Comparison of ENCODE assay signal across 8 cellular contexts in the genomic region with DNA sequence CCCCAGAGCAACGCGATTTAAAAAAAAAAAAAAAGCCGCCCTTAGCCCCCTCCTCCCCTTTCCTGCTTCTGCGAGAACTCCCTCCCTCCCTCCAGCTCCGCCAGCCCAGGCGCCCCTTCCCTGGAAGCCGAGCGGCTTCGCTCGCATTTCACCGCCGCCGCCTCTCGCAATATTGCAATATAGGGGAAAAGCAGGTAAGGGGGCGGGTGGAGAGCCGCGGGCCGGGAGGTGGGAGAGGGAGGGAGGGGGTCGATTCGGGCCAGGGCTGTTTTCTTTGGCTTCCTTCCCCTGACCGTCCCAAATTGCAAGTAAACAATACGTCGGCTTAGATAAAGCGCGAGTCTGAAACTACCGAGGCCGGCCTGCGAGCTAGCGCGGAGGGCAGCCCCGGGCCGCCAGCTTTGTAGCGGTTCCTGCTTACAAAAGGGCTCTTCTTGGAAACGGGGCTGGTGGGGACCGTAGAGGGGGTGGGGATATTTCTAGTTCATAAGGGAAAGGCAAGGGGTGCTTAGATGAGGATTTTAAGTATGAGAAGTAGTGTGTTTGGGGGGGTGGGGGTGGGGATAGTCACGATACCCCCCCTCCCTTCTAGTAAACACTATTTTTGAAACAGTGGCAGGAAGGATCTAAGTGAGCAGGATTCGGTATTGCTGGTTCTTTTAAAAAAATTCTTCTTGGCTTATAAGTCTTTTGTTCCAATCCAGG. TPM values are rescaled to one million over a fixed set of nuclear protein-coding genes. Genes with fewer than 3 reads are reported as not detected.
A peak's percentile ranks its signal among the peaks of the same experiment; 100 is the strongest.
DNase-seq lines count a peak whose midpoint lies in the region; FAIRE-seq and TF ChIP-seq lines count a peak whose summit lies in the region.

No MANE protein-coding gene starts in this region.

- TF ChIP-seq CTCF in WERI-Rb-1 (IDR thresholded peaks at IDR 0.05; ENCODE audit: low read depth, low read length) (no peak), choroid plexus epithelial cell (conservative IDR thresholded peaks at IDR 0.05; ENCODE audit: low read depth, low read length) (no peak), keratinocyte (optimal IDR thresholded peaks at IDR 0.05 in 1 of 3, IDR thresholded peaks at IDR 0.05 in 1 of 3, conservative IDR thresholded peaks at IDR 0.05 in 1 of 3; ENCODE audit: extremely low read depth in 1 of 3, insufficient read depth in 2 of 3, low read length in 3 of 3) (no peak)

- peak overlapping the region; percentile 87 for H3K4me3 ChIP-seq in WERI-Rb-1 (ENCODE audit: low read depth, low read length)
- H3K4me3 ChIP-seq in choroid plexus epithelial cell (ENCODE audit: low read depth, low read length), result peak overlapping the region; percentile 82
- peak overlapping the region; percentile 71 to 92 (median 87) for H3K4me3 ChIP-seq in keratinocyte (ENCODE audit: control insufficient read depth in 2 of 3, extremely low read depth in 1 of 3, insufficient read depth in 2 of 3, low read depth in 1 of 3, low read length in 3 of 3)

- H3K9me3 ChIP-seq in WERI-Rb-1 (ENCODE audit: severe bottlenecking), result no peaks in the 10 kb centered on the region
- no peaks in the 10 kb centered on the region for H3K9me3 ChIP-seq in keratinocyte (ENCODE audit: control insufficient read depth, low read depth, low read length)

- DNase-seq in GM03348 (ENCODE audit: low spot score) (peak; percentile 54), M059J (ENCODE audit: low read depth) (peak; percentile 58), WERI-Rb-1 (peak; percentile 17), choroid plexus epithelial cell (ENCODE audit: low read depth) (peak; percentile 56), keratinocyte (ENCODE audit: low read depth, low spot score) (no peak), GM19238 (ENCODE audit: insufficient read length, low spot score) (no peak), HPDE6-E6E7 (ENCODE audit: extremely low spot score) (no peak)
- DNase-seq in stimulated activated CD4-positive, alpha-beta T cell treated with anti-CD3 and anti-CD28 coated beads, Interleukin-15, amount 100 ng/mL, for 24 hours, result peak; percentile 50

- H3K4me2 ChIP-seq in keratinocyte (ENCODE audit: control insufficient read depth, extremely low read depth, insufficient read depth, low read depth, low read length), result peak overlapping the region; percentile 90

- H2AFZ ChIP-seq in keratinocyte (ENCODE audit: control insufficient read depth, low read length), result peak overlapping the region; percentile 63

- peaks cover 31% of the 10 kb centered on the region for H3K4me1 ChIP-seq in keratinocyte (ENCODE audit: control insufficient read depth, extremely low read depth, insufficient read depth, low read length)

- peaks cover 31% of the 10 kb centered on the region for H3K79me2 ChIP-seq in keratinocyte (ENCODE audit: control insufficient read depth, insufficient read depth, low read length)

- H3K27me3 ChIP-seq in WERI-Rb-1 (ENCODE audit: insufficient read depth, low read depth, severe bottlenecking) (no peaks in the 10 kb centered on the region), keratinocyte (ENCODE audit: control insufficient read depth, extremely low read depth, insufficient read depth, low read length) (no peaks in the 10 kb centered on the region)

- no peaks in the 10 kb centered on the region for H3K9me1 ChIP-seq in keratinocyte (ENCODE audit: control insufficient read depth, extremely low read depth, insufficient read depth, low read length)

- dilution Hi-C loops in keratinocyte (cut with MboI; ENCODE audit: extremely low pct_ligation_motif_present, low sequenced_read_pairs), result no loop called here

- peaks cover 7% of the 10 kb centered on the region for H4K20me1 ChIP-seq in keratinocyte (ENCODE audit: control insufficient read depth, extremely low read depth, insufficient read depth, low read length)

- peak overlapping the region; percentile 89 for H3K9ac ChIP-seq in keratinocyte (ENCODE audit: control insufficient read depth, extremely low read depth, insufficient read depth, low read length)

- FAIRE-seq in keratinocyte (lab: Jason Lieb, UNC), result no peak

- H3K36me3 ChIP-seq in WERI-Rb-1, result peaks cover 25% of the 10 kb centered on the region
- H3K36me3 ChIP-seq in keratinocyte (ENCODE audit: control insufficient read depth in 2 of 2, extremely low read depth in 1 of 2, insufficient read depth in 2 of 2, low read length in 2 of 2), result peaks cover 0 to 5% of the 10 kb centered on the region in 2 experiments

- H3K27ac ChIP-seq in WERI-Rb-1, result peak overlapping the region; percentile 78
- H3K27ac ChIP-seq in keratinocyte (ENCODE audit: control insufficient read depth, insufficient read depth, low read length), result peak overlapping the region; percentile 88

RNA-seq across cellular contexts. Expression of a gene that starts 0.5 kb away (rescaled TPM):
- total RNA-seq in M059J (2014; rRNA removed; shearing (Covaris generic)), result 87.1 and 103 TPM in 2 replicates
- polyA plus RNA-seq in keratinocyte, result 31.7 to 33.4 TPM (median 33.4 TPM) in 3 replicates
- 15.5 TPM for polyA plus RNA-seq in keratinocyte (2011; ENCODE audit: low read depth)
- 24.2 and 34.9 TPM in 2 replicates for polyA plus RNA-seq in keratinocyte (2011; cell fraction: cytosol; rRNA removed)
- polyA plus RNA-seq in keratinocyte (2011; cell fraction: nucleus; rRNA removed), result 22.1 and 24.3 TPM in 2 replicates
- 23.5 and 48.9 TPM in 2 replicates for polyA plus RNA-seq in keratinocyte (2012; ENCODE audit: low replicate concordance)
- polyA minus RNA-seq in keratinocyte, result 9.5 to 19.7 TPM (median 16.3 TPM) in 3 replicates
- 15.2 TPM for polyA minus RNA-seq in keratinocyte (2011; cell fraction: cytosol; rRNA and poly(A)+ RNA removed)
- polyA minus RNA-seq in keratinocyte (2011; cell fraction: nucleus; rRNA and poly(A)+ RNA removed), result 3.1 and 5.0 TPM in 2 replicates

Comparison
In these comparisons a context has a peak if more than half of its experiments do, and no peak if none do; other contexts are left out.
1. DNase-seq: peak in GM03348 (single experiment), M059J (single experiment), WERI-Rb-1 (single experiment), choroid plexus epithelial cell (single experiment) and stimulated activated CD4-positive, alpha-beta T cell treated with anti-CD3 and anti-CD28 coated beads, Interleukin-15, amount 100 ng/mL, for 24 hours (single experiment); none in keratinocyte (single experiment), GM19238 (single experiment) and HPDE6-E6E7 (single experiment).
2. Peak in every context shown above with its lines, with median percentiles within 50 percentile points of each other: H3K4me3 ChIP-seq.